ENCODE assay signal across 18 cellular contexts in genomic region chr4:153943738-153944415, GRCh38.
"Had no signal": no experiment of that assay in that cellular context is flagged by ENCODE, and none has a peak within 500 bp of the region (broad histone marks: within the 10 kb centered on the region; RNA-seq: fewer than 3 reads in every experiment).

No MANE protein-coding gene starts in this region.

- H3K36me3 Mint-ChIP-seq: memory B cell, natural killer cell had no signal

- H3K27me3 ChIP-seq: dorsolateral prefrontal cortex, pancreas, right lobe of liver, suprapubic skin, transverse colon, vagina had no signal

- H3K4me1 Mint-ChIP-seq: natural killer cell had no signal

- ATAC-seq: left lobe of liver, natural killer cell, pancreas, right lobe of liver had no signal

- H3K9me3 ChIP-seq: neutrophil, pancreas, right lobe of liver, suprapubic skin, vagina had no signal

- H3K27ac ChIP-seq: dorsolateral prefrontal cortex, neutrophil, pancreas, right lobe of liver, suprapubic skin, transverse colon, vagina had no signal

- H3K4me3 ChIP-seq: dorsolateral prefrontal cortex, lung, pancreas, right lobe of liver, suprapubic skin, transverse colon, vagina had no signal

- H3K4me3 Mint-ChIP-seq: memory B cell, natural killer cell, neural crest cell had no signal

- H3K27ac Mint-ChIP-seq: memory B cell, natural killer cell had no signal

- H3K9me3 Mint-ChIP-seq: memory B cell had no signal

- H3K36me3 ChIP-seq: neutrophil, pancreas, right lobe of liver, suprapubic skin, transverse colon, vagina had no signal

- H3K4me1 ChIP-seq: pancreas, right lobe of liver, suprapubic skin, transverse colon, vagina had no signal

- DNase-seq: dorsolateral prefrontal cortex; effector CD4-positive, alpha-beta T cell; kidney; natural killer cell; pancreas; right lobe of liver; small intestine; stimulated activated CD4-positive, alpha-beta T cell treated with anti-CD3 and anti-CD28 coated beads, Interleukin-15, amount 100 ng/mL, for 24 hours; stimulated activated CD4-positive, alpha-beta T cell treated with anti-CD3 and anti-CD28 coated beads, Interleukin-2, amount 100 ng/mL, for 48 hours; stimulated activated naive CD4-positive, alpha-beta T cell treated with Interleukin-2 at 50 U/mL for 16 hours; transverse colon had no signal
